In the genomic region with DNA sequence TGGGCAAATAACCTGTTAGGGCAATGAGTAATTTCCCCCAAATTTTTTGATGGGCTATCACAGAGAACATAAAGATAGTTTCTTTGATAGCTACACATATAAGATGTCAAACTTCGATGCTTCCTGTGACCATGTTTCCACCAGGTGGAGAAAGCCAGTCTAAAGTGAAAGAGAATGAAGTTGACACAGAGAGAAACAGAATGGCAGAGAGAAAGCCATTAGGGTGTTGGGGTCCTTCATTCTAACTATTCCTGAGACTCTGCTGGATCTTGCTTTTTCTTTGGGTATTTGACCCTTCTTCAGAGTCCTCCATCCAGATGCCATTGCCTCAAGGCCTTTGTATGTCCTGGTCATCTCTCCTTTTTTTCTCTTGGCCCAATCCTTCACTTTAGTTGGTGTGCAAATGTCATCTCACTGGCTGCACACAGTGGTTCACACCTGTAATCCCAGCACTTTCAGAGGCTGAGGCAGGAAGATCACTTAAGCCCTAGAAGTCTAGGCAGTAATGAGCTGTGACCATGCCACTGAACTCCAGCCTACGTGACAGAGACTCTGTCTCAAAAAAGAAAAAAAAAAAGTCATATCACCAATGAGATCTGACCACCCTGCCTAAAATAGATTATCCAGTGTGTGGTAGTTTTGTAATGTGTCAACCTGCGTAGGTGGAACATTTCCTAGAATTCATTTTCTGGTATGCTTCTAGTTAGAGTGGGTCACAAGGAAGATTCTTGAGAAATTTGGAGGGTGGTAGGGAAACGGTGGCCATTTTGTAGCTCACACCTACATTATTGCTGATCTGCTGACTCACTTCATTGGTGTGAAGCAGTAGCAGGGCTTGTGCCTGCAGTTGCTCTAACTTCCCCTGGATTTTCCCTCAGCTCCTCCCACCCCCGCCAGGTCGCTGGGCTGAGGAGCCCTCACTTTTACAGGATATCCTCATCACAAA, we compare ENCODE assay signal across 9 cellular contexts. TPM values are rescaled to one million over a fixed set of nuclear protein-coding genes. Genes with fewer than 3 reads are reported as not detected.
A peak's percentile ranks its signal among the peaks of the same experiment; 100 is the strongest.
DNase-seq lines count a peak whose midpoint lies in the region; ATAC-seq and TF ChIP-seq lines count a peak whose summit lies in the region.
"Had no signal": no experiment of that assay in that cellular context is flagged by ENCODE, and none has a peak within 500 bp of the region (broad histone marks: within the 10 kb centered on the region; RNA-seq: fewer than 3 reads in every experiment).

No MANE protein-coding gene starts in this region.

- no peaks in the 10 kb centered on the region for H3K36me3 ChIP-seq in gastrocnemius medialis

- no peaks in the 10 kb centered on the region for H3K27me3 ChIP-seq in gastrocnemius medialis

- DNase-seq in activated CD4-positive, alpha-beta T cell treated with anti-CD3 and anti-CD28 coated beads for 36 hours, result peak; percentile 84
- no peak for DNase-seq in activated CD4-positive, alpha-beta T cell treated with anti-CD3 and anti-CD28 coated beads, Interleukin-2, amount 50 U/mL, for 1 hour
- DNase-seq in activated naive CD4-positive, alpha-beta T cell treated with anti-CD3 and anti-CD28 coated beads for 36 hours, result peak; percentile 74
- peak; percentile 76 for DNase-seq in stimulated activated naive CD8-positive, alpha-beta T cell treated with anti-CD3 and anti-CD28 coated beads, Interleukin-15, Interleukin-2, amounts not matched to agents 100 U/mL and 50 U/mL, for 24 hours
- no peak for DNase-seq in amygdala (lab: John Stamatoyannopoulos, UW)
- no peak for DNase-seq in AML-193 (lab: John Stamatoyannopoulos, UW)
- DNase-seq in gastrocnemius medialis, result no peak

- CTCF ChIA-PET in activated CD4-positive, alpha-beta T cell treated with anti-CD3 and anti-CD28 coated beads for 36 hours (lab: Charles Lee), result interaction anchor here (0.7 to 2.2 kb wide), 16 partner anchors 12 to 67 kb away, joined by 3 to 16 read pairs (median 4); a partner anchor contains a TSS
- CTCF ChIA-PET in activated naive CD4-positive, alpha-beta T cell treated with anti-CD3 and anti-CD28 coated beads for 36 hours (lab: Charles Lee), result interaction anchor here (0.5 to 1.6 kb wide), 6 partner anchors 10 to 67 kb away, joined by 3 to 5 read pairs (median 4); no protein-coding TSS in a partner anchor

- intact Hi-C loops in activated CD4-positive, alpha-beta T cell treated with anti-CD3 and anti-CD28 coated beads for 36 hours (cut with DNase I, micrococcal nuclease), result loop anchor here (1.0 to 10.0 kb wide), 10 partner anchors 20 to 1080 kb away; a partner anchor contains a TSS
- intact Hi-C loops in activated naive CD4-positive, alpha-beta T cell treated with anti-CD3 and anti-CD28 coated beads for 36 hours (cut with micrococcal nuclease), result loop anchor here (1.0 to 5.0 kb wide), 3 partner anchors 16 to 48 kb away; no protein-coding TSS in a partner anchor
- intact Hi-C loops in gastrocnemius medialis (cut with DNase I; ENCODE audit: low total_unique reads), result no loop called here

- peaks cover 79% of the 10 kb centered on the region for H3K4me1 Mint-ChIP-seq in activated CD4-positive, alpha-beta T cell treated with anti-CD3 and anti-CD28 coated beads for 36 hours
- peaks cover 39% of the 10 kb centered on the region for H3K4me1 Mint-ChIP-seq in activated naive CD4-positive, alpha-beta T cell treated with anti-CD3 and anti-CD28 coated beads for 36 hours (ENCODE audit: low read depth)

- TF ChIP-seq CTCF in gastrocnemius medialis (IDR thresholded peaks at IDR 0.05 in 4 of 5, conservative IDR thresholded peaks at IDR 0.05 in 1 of 5), result no peak

- TF ChIP-seq POLR2A in gastrocnemius medialis (IDR thresholded peaks at IDR 0.05), result no peak

- H3K9me3 Mint-ChIP-seq in activated CD4-positive, alpha-beta T cell treated with anti-CD3 and anti-CD28 coated beads for 36 hours (ENCODE audit: low read depth), result peaks cover 4% of the 10 kb centered on the region
- H3K9me3 Mint-ChIP-seq in activated naive CD4-positive, alpha-beta T cell treated with anti-CD3 and anti-CD28 coated beads for 36 hours, result peaks cover 7% of the 10 kb centered on the region

- peak overlapping the region; percentile 35 for H3K4me3 Mint-ChIP-seq in activated CD4-positive, alpha-beta T cell treated with anti-CD3 and anti-CD28 coated beads for 36 hours
- no peak overlapping the region for H3K4me3 Mint-ChIP-seq in activated naive CD4-positive, alpha-beta T cell treated with anti-CD3 and anti-CD28 coated beads for 36 hours

- H3K36me3 Mint-ChIP-seq in activated CD4-positive, alpha-beta T cell treated with anti-CD3 and anti-CD28 coated beads for 36 hours (ENCODE audit: low read depth), result peaks cover 16% of the 10 kb centered on the region
- no peaks in the 10 kb centered on the region for H3K36me3 Mint-ChIP-seq in activated naive CD4-positive, alpha-beta T cell treated with anti-CD3 and anti-CD28 coated beads for 36 hours (ENCODE audit: low read depth)

- H3K27ac ChIP-seq in gastrocnemius medialis, result no peak overlapping the region
- H3K27ac ChIP-seq: A549 had no signal

- H3K27ac Mint-ChIP-seq in activated CD4-positive, alpha-beta T cell treated with anti-CD3 and anti-CD28 coated beads for 36 hours, result peak overlapping the region; percentile 96
- H3K27ac Mint-ChIP-seq in activated naive CD4-positive, alpha-beta T cell treated with anti-CD3 and anti-CD28 coated beads for 36 hours, result peak overlapping the region; percentile 81

- no peaks in the 10 kb centered on the region for H3K27me3 Mint-ChIP-seq in activated CD4-positive, alpha-beta T cell treated with anti-CD3 and anti-CD28 coated beads for 36 hours
- H3K27me3 Mint-ChIP-seq in activated naive CD4-positive, alpha-beta T cell treated with anti-CD3 and anti-CD28 coated beads for 36 hours (ENCODE audit: low read depth), result no peaks in the 10 kb centered on the region

- peak; percentile 84 for ATAC-seq in activated CD4-positive, alpha-beta T cell treated with anti-CD3 and anti-CD28 coated beads for 36 hours
- ATAC-seq in HG03342 (IDR thresholded peaks at IDR 0.05; ENCODE audit: unreplicated experiment), result peak; percentile 66
- peak; percentile 88 for ATAC-seq in stimulated activated naive CD8-positive, alpha-beta T cell treated with anti-CD3 and anti-CD28 coated beads, Interleukin-15, Interleukin-2, amounts not matched to agents 100 U/mL and 50 U/mL, for 24 hours
- ATAC-seq in gastrocnemius medialis, result no peak
- ATAC-seq: A549 had no signal

- in situ Hi-C loops in gastrocnemius medialis (cut with MboI; ENCODE audit: low sequenced_read_pairs in 4 of 4), result no loop called here

- POLR2A ChIA-PET in activated CD4-positive, alpha-beta T cell treated with anti-CD3 and anti-CD28 coated beads for 36 hours (lab: Charles Lee), result interaction anchor here (0.6 to 1.8 kb wide), 10 partner anchors 10 to 118 kb away, joined by 3 to 20 read pairs (median 4); a partner anchor contains a TSS

- no peaks in the 10 kb centered on the region for H3K4me1 ChIP-seq in gastrocnemius medialis
- H3K4me1 ChIP-seq: A549 had no signal

- no peaks in the 10 kb centered on the region for H3K9me3 ChIP-seq in gastrocnemius medialis
- H3K9me3 ChIP-seq: A549 had no signal

- H3K4me3 ChIP-seq in gastrocnemius medialis, result no peak overlapping the region
- H3K4me3 ChIP-seq: A549 had no signal

RNA-seq across cellular contexts. Expression of a gene that starts 20.8 kb away (rescaled TPM):
- 100 to 1,000 TPM; 224 to 306 TPM for total RNA-seq in activated CD4-positive, alpha-beta T cell treated with anti-CD3 and anti-CD28 coated beads for 36 hours
- total RNA-seq in activated naive CD4-positive, alpha-beta T cell treated with anti-CD3 and anti-CD28 coated beads for 36 hours, result 100 to 1,000 TPM; 101 to 117 TPM
- 10 to 100 TPM in 3 of 4 donors, 1 to 10 TPM in 1; 7.5 to 14.2 (median 11.8) TPM for total RNA-seq in gastrocnemius medialis

Comparison
In these comparisons a context has a peak if more than half of its experiments do, and no peak if none do; other contexts are left out.
1. DNase-seq: peak in activated CD4-positive, alpha-beta T cell treated with anti-CD3 and anti-CD28 coated beads for 36 hours (single experiment), activated naive CD4-positive, alpha-beta T cell treated with anti-CD3 and anti-CD28 coated beads for 36 hours (single experiment) and stimulated activated naive CD8-positive, alpha-beta T cell treated with anti-CD3 and anti-CD28 coated beads, Interleukin-15, Interleukin-2, amounts not matched to agents 100 U/mL and 50 U/mL, for 24 hours (single experiment); none in activated CD4-positive, alpha-beta T cell treated with anti-CD3 and anti-CD28 coated beads, Interleukin-2, amount 50 U/mL, for 1 hour (single experiment), amygdala (0 of 56), AML-193 (0 of 2) and gastrocnemius medialis (0 of 2).
2. ATAC-seq: peak in activated CD4-positive, alpha-beta T cell treated with anti-CD3 and anti-CD28 coated beads for 36 hours (single experiment), HG03342 (single experiment) and stimulated activated naive CD8-positive, alpha-beta T cell treated with anti-CD3 and anti-CD28 coated beads, Interleukin-15, Interleukin-2, amounts not matched to agents 100 U/mL and 50 U/mL, for 24 hours (single experiment); none in gastrocnemius medialis (0 of 2).
3. RNA of a gene that starts 20.8 kb away (total RNA-seq): 224 to 306 TPM in activated CD4-positive, alpha-beta T cell treated with anti-CD3 and anti-CD28 coated beads for 36 hours and 101 to 117 TPM in activated naive CD4-positive, alpha-beta T cell treated with anti-CD3 and anti-CD28 coated beads for 36 hours; 7.5 to 14.2 TPM in gastrocnemius medialis; every median in the first group is over 4 times any median in the second.